In the genomic region with DNA sequence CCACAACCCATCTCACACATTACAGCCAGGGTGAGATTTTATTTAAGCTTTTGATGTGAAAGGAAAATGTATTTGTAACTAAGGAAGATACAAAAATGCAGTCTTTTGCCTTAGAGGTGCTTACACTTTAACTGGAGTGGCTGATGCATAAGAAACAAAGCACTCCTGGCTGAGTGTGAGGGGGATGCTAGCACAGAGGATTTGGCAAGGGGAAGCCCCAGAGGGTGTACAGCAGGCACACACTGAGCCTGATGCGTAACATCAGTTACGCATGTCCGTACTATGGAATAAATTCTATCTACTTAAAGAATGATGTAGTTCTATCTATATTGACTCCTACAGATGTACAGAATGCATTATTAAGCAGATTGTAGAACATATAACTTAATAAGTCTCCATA, we compare ENCODE assay signal across 19 cellular contexts. TPM values are rescaled to one million over a fixed set of nuclear protein-coding genes. Genes with fewer than 3 reads are reported as not detected.
DNase-seq lines count a peak whose midpoint lies in the region; ATAC-seq and TF ChIP-seq lines count a peak whose summit lies in the region.
"Had no signal": no experiment of that assay in that cellular context is flagged by ENCODE, and none has a peak within 500 bp of the region (broad histone marks: within the 10 kb centered on the region; RNA-seq: fewer than 3 reads in every experiment).

No MANE protein-coding gene starts in this region.

- peaks cover 11 to 19% of the 10 kb centered on the region in 2 donors for H3K36me3 Mint-ChIP-seq in activated T-cell treated with anti-CD3 and anti-CD28 coated beads, Interleukin-2, amount 50 U/mL, for 72 hours (ENCODE audit: insufficient read depth in 2 of 2)
- peaks cover 60% of the 10 kb centered on the region for H3K36me3 Mint-ChIP-seq in activated T-helper 1 cell treated with anti-CD3 and anti-CD28 coated beads, Interleukin-12 subunit alpha, Interleukin-12 subunit beta, Interleukin-2, Interleukin-4 antibody, amounts not matched to agents 30 ng/mL and 10 ng/mL and 1 ng/mL, durations not matched to agents 14 hours and 24 hours and 36 hours (ENCODE audit: low read depth)
- H3K36me3 Mint-ChIP-seq in immature natural killer cell: peaks cover 58 to 85% (median 75%) of the 10 kb centered on the region in 3 donors
- no peaks in the 10 kb centered on the region for H3K36me3 Mint-ChIP-seq in neural progenitor cell

- no peak overlapping the region for H2AFZ ChIP-seq in neural progenitor cell (replicated peaks)
- H2AFZ ChIP-seq: parathyroid adenoma had no signal

- no peak overlapping the region for H3K4me2 ChIP-seq in neural progenitor cell

- H3K27ac ChIP-seq in neural progenitor cell: no peak overlapping the region
- H3K27ac ChIP-seq: parathyroid adenoma had no signal

- no peaks in the 10 kb centered on the region for H3K4me1 ChIP-seq in neural progenitor cell
- H3K4me1 ChIP-seq: parathyroid adenoma had no signal

- in situ Hi-C loops in ACHN (cut with HindIII; ENCODE audit: low pct_ligation_motif_present, low pct_unique_long_range_greater_than_20kb, low sequenced_read_pairs): no loop called here

- no peaks in the 10 kb centered on the region for H3K27me3 Mint-ChIP-seq in activated T-cell treated with anti-CD3 and anti-CD28 coated beads, Interleukin-2, amount 50 U/mL, for 72 hours (ENCODE audit: low read depth)
- H3K27me3 Mint-ChIP-seq in activated T-helper 1 cell treated with anti-CD3 and anti-CD28 coated beads, Interleukin-12 subunit alpha, Interleukin-12 subunit beta, Interleukin-2, Interleukin-4 antibody, amounts not matched to agents 30 ng/mL and 10 ng/mL and 1 ng/mL, durations not matched to agents 14 hours and 24 hours and 36 hours (ENCODE audit: insufficient read depth): no peaks in the 10 kb centered on the region
- H3K27me3 Mint-ChIP-seq in immature natural killer cell (ENCODE audit: low read depth in 3 of 3) (no peaks in the 10 kb centered on the region), neural progenitor cell (ENCODE audit: insufficient read depth, low read depth) (peaks cover 18% of the 10 kb centered on the region)

- no peak overlapping the region for H3K9ac ChIP-seq in neural progenitor cell
- H3K9ac ChIP-seq: parathyroid adenoma had no signal

- H3K36me3 ChIP-seq in neural progenitor cell: no peaks in the 10 kb centered on the region

- no peak for DNase-seq in activated T-cell treated with anti-CD3 and anti-CD28 coated beads, Interleukin-2, amount 50 U/mL, for 72 hours
- DNase-seq in activated T-cell treated with anti-CD3 and anti-CD28 coated beads for 4 hours (no peak), immature natural killer cell (no peak), ACHN (no peak), neural progenitor cell (ENCODE audit: low spot score) (no peak), COLO668 (lab: John Stamatoyannopoulos, UW; ENCODE audit: unreplicated experiment) (no peak)
- no peak for DNase-seq in activated T-helper 1 cell treated with anti-CD3 and anti-CD28 coated beads, Interleukin-12 subunit alpha, Interleukin-12 subunit beta, Interleukin-2, Interleukin-4 antibody, amounts not matched to agents 30 ng/mL and 10 ng/mL and 1 ng/mL, durations not matched to agents 14 hours and 24 hours and 36 hours (ENCODE audit: low spot score)
- DNase-seq in stimulated activated naive CD8-positive, alpha-beta T cell treated with anti-CD3 and anti-CD28 coated beads, Interleukin-15, Interleukin-2, amounts not matched to agents 100 U/mL and 50 U/mL, for 24 hours: no peak
- DNase-seq: activated CD4-positive, CD25-positive, alpha-beta regulatory T cell; DMS79; erythroblast; NCI-H1417; NCI-H2171; NCI-H526 treated with DMSO at 0.1 percent for 48 hours; OCI-M1; trophoblast cell had no signal

- H3K27me3 ChIP-seq in neural progenitor cell: peaks cover 41% of the 10 kb centered on the region

- H3K27ac Mint-ChIP-seq in activated T-cell treated with anti-CD3 and anti-CD28 coated beads, Interleukin-2, amount 50 U/mL, for 72 hours: peak overlapping the region; percentile 77
- H3K27ac Mint-ChIP-seq in activated T-helper 1 cell treated with anti-CD3 and anti-CD28 coated beads, Interleukin-12 subunit alpha, Interleukin-12 subunit beta, Interleukin-2, Interleukin-4 antibody, amounts not matched to agents 30 ng/mL and 10 ng/mL and 1 ng/mL, durations not matched to agents 14 hours and 24 hours and 36 hours: peak overlapping the region; percentile 25
- H3K27ac Mint-ChIP-seq in immature natural killer cell: peak overlapping the region; percentile 18 to 82 (median 77)
- no peak overlapping the region for H3K27ac Mint-ChIP-seq in neural progenitor cell

- intact Hi-C loops in activated T-helper 1 cell treated with anti-CD3 and anti-CD28 coated beads, Interleukin-12 subunit alpha, Interleukin-12 subunit beta, Interleukin-2, Interleukin-4 antibody, amounts not matched to agents 30 ng/mL and 10 ng/mL and 1 ng/mL, durations not matched to agents 14 hours and 24 hours and 36 hours (cut with micrococcal nuclease): no loop called here

- TF ChIP-seq CTCF in neural progenitor cell (IDR thresholded peaks at IDR 0.05): no peak

- H3K4me3 Mint-ChIP-seq in activated T-cell treated with anti-CD3 and anti-CD28 coated beads, Interleukin-2, amount 50 U/mL, for 72 hours: peak overlapping the region in 1 of 2 donors; percentile 66
- peak overlapping the region; percentile 12 for H3K4me3 Mint-ChIP-seq in activated T-helper 1 cell treated with anti-CD3 and anti-CD28 coated beads, Interleukin-12 subunit alpha, Interleukin-12 subunit beta, Interleukin-2, Interleukin-4 antibody, amounts not matched to agents 30 ng/mL and 10 ng/mL and 1 ng/mL, durations not matched to agents 14 hours and 24 hours and 36 hours
- peak overlapping the region in 2 of 5 donors; percentile 1 to 58 for H3K4me3 Mint-ChIP-seq in immature natural killer cell
- no peak overlapping the region for H3K4me3 Mint-ChIP-seq in neural progenitor cell

- H3K9me3 Mint-ChIP-seq in activated T-cell treated with anti-CD3 and anti-CD28 coated beads, Interleukin-2, amount 50 U/mL, for 72 hours: peaks cover 2 to 4% of the 10 kb centered on the region in 2 donors
- H3K9me3 Mint-ChIP-seq in activated T-helper 1 cell treated with anti-CD3 and anti-CD28 coated beads, Interleukin-12 subunit alpha, Interleukin-12 subunit beta, Interleukin-2, Interleukin-4 antibody, amounts not matched to agents 30 ng/mL and 10 ng/mL and 1 ng/mL, durations not matched to agents 14 hours and 24 hours and 36 hours: peaks cover 2% of the 10 kb centered on the region
- H3K9me3 Mint-ChIP-seq in immature natural killer cell (peaks cover 0 to 4% (median 4%) of the 10 kb centered on the region in 6 donors), neural progenitor cell (peaks cover 1% of the 10 kb centered on the region)

- H3F3A ChIP-seq in neural progenitor cell (ENCODE audit: low read depth): no peaks in the 10 kb centered on the region

- no peaks in the 10 kb centered on the region for H3K9me3 ChIP-seq in neural progenitor cell (ENCODE audit: low read depth)

- ATAC-seq in activated T-cell treated with anti-CD3 and anti-CD28 coated beads, Interleukin-2, amount 50 U/mL, for 72 hours (replicated peaks in 1 of 2): peak; percentile 52 to 67
- peak; percentile 87 for ATAC-seq in stimulated activated naive CD8-positive, alpha-beta T cell treated with anti-CD3 and anti-CD28 coated beads, Interleukin-15, Interleukin-2, amounts not matched to agents 100 U/mL and 50 U/mL, for 24 hours

- peaks cover 66% of the 10 kb centered on the region for H3K4me1 Mint-ChIP-seq in activated T-cell treated with anti-CD3 and anti-CD28 coated beads, Interleukin-2, amount 50 U/mL, for 72 hours (ENCODE audit: low read depth)
- peaks cover 78% of the 10 kb centered on the region for H3K4me1 Mint-ChIP-seq in activated T-helper 1 cell treated with anti-CD3 and anti-CD28 coated beads, Interleukin-12 subunit alpha, Interleukin-12 subunit beta, Interleukin-2, Interleukin-4 antibody, amounts not matched to agents 30 ng/mL and 10 ng/mL and 1 ng/mL, durations not matched to agents 14 hours and 24 hours and 36 hours (ENCODE audit: low read depth)
- H3K4me1 Mint-ChIP-seq in immature natural killer cell (peaks cover 78 to 95% of the 10 kb centered on the region in 2 donors), neural progenitor cell (peaks cover 10% of the 10 kb centered on the region)

- H3K4me3 ChIP-seq in neural progenitor cell: no peak overlapping the region

- no peaks in the 10 kb centered on the region for H4K20me1 ChIP-seq in neural progenitor cell (ENCODE audit: low read depth)

- H3K79me2 ChIP-seq in neural progenitor cell (ENCODE audit: low read depth): no peaks in the 10 kb centered on the region
- H3K79me2 ChIP-seq: parathyroid adenoma had no signal

RNA-seq across cellular contexts. Expression of a gene that starts 17.8 kb away (rescaled TPM):
- 10 to 100 TPM; 10.2 to 13.1 TPM for total RNA-seq in activated T-cell treated with anti-CD3 and anti-CD28 coated beads, Interleukin-2, amount 50 U/mL, for 72 hours
- total RNA-seq in activated T-helper 1 cell treated with anti-CD3 and anti-CD28 coated beads, Interleukin-12 subunit alpha, Interleukin-12 subunit beta, Interleukin-2, Interleukin-4 antibody, amounts not matched to agents 30 ng/mL and 10 ng/mL and 1 ng/mL, durations not matched to agents 14 hours and 24 hours and 36 hours: 9.2 and 9.4 TPM in 2 replicates
- 10 to 100 TPM in 1 of 3 donors, 1 to 10 TPM in 2; 2.6 to 25.1 (median 5.0) TPM for polyA plus RNA-seq in immature natural killer cell
- not detected in 2 replicates for total RNA-seq in neural progenitor cell (ENCODE audit: low replicate concordance)
- total RNA-seq: LHCN-M2 had no signal

RNA-seq across cellular contexts. Expression of a gene that starts 46.4 kb away (rescaled TPM):
- total RNA-seq in activated T-cell treated with anti-CD3 and anti-CD28 coated beads, Interleukin-2, amount 50 U/mL, for 72 hours: 10 to 100 TPM; 45.1 to 50.7 TPM
- 46.9 and 55.1 TPM in 2 replicates for total RNA-seq in activated T-helper 1 cell treated with anti-CD3 and anti-CD28 coated beads, Interleukin-12 subunit alpha, Interleukin-12 subunit beta, Interleukin-2, Interleukin-4 antibody, amounts not matched to agents 30 ng/mL and 10 ng/mL and 1 ng/mL, durations not matched to agents 14 hours and 24 hours and 36 hours
- polyA plus RNA-seq in immature natural killer cell: 100 to 1,000 TPM; 285 to 709 (median 555) TPM
- not detected in 2 replicates for total RNA-seq in neural progenitor cell (ENCODE audit: low replicate concordance)
- total RNA-seq: bronchial epithelial cell, LHCN-M2 had no signal

Comparison
In these comparisons a context has a peak if more than half of its experiments do, and no peak if none do; other contexts are left out.
1. RNA of a gene that starts 17.8 kb away (total RNA-seq): 10.2 to 13.1 TPM in activated T-cell treated with anti-CD3 and anti-CD28 coated beads, Interleukin-2, amount 50 U/mL, for 72 hours and 9.2 to 9.4 TPM in activated T-helper 1 cell treated with anti-CD3 and anti-CD28 coated beads, Interleukin-12 subunit alpha, Interleukin-12 subunit beta, Interleukin-2, Interleukin-4 antibody, amounts not matched to agents 30 ng/mL and 10 ng/mL and 1 ng/mL, durations not matched to agents 14 hours and 24 hours and 36 hours; not detected in neural progenitor cell; every median in the first group is over 10 times any median in the second.
2. RNA of a gene that starts 46.4 kb away (total RNA-seq): 45.1 to 50.7 TPM in activated T-cell treated with anti-CD3 and anti-CD28 coated beads, Interleukin-2, amount 50 U/mL, for 72 hours and 46.9 to 55.1 TPM in activated T-helper 1 cell treated with anti-CD3 and anti-CD28 coated beads, Interleukin-12 subunit alpha, Interleukin-12 subunit beta, Interleukin-2, Interleukin-4 antibody, amounts not matched to agents 30 ng/mL and 10 ng/mL and 1 ng/mL, durations not matched to agents 14 hours and 24 hours and 36 hours; not detected in neural progenitor cell; every median in the first group is over 10 times any median in the second.